ENCODE assay signal across 28 cellular contexts in genomic region chr5:112125910-112126309, GRCh38.
DNase-seq lines count a peak whose midpoint lies in the region; ATAC-seq, FAIRE-seq and TF ChIP-seq lines count a peak whose summit lies in the region.
"Had no signal": no experiment of that assay in that cellular context is flagged by ENCODE, and none has a peak within 500 bp of the region (broad histone marks: within the 10 kb centered on the region; RNA-seq: fewer than 3 reads in every experiment).

No MANE protein-coding gene starts in this region.

- peaks cover 2% of the 10 kb centered on the region for H3K27me3 Mint-ChIP-seq in glutamatergic neuron (ENCODE audit: unreplicated experiment)
- H3K27me3 Mint-ChIP-seq: activated naive CD8-positive, alpha-beta T cell treated with anti-CD3 and anti-CD28 coated beads, Interleukin-2, amount 50 U/mL, for 24 hours had no signal

- DNase-seq in AG20443 (ENCODE audit: low spot score), result peak; percentile 19
- peak; percentile 69 for DNase-seq in NCI-H1694 (lab: John Stamatoyannopoulos, UW)
- peak; percentile 74 for DNase-seq in adipocyte (ENCODE audit: low read depth)
- DNase-seq in glutamatergic neuron, result no peak
- no peak for DNase-seq in HTR-8/SVneo (ENCODE audit: insufficient read length, low spot score)
- no peak for DNase-seq in OCI-M2 (lab: John Stamatoyannopoulos, UW; ENCODE audit: unreplicated experiment)
- DNase-seq: activated effector memory CD4-positive, alpha-beta T cell treated with anti-CD3 and anti-CD28 coated beads, Interleukin-2, amount 50 U/mL, for 16 hours; activated naive CD8-positive, alpha-beta T cell treated with anti-CD3 and anti-CD28 coated beads, Interleukin-2, amount 50 U/mL, for 24 hours; Calu3; EL; gastrocnemius medialis; H7; hypothalamus; left ventricle myocardium inferior; naive B cell; NCI-H1092 treated with DMSO at 0.1 percent for 48 hours; NCI-H2029; NK-92 treated with Interleukin-12 subunit alpha and Interleukin-12 subunit beta, amount 100 ng/mL, for 24 hours; nucleus accumbens; SJCRH30; stimulated activated CD4-positive, alpha-beta T cell treated with anti-CD3 and anti-CD28 coated beads, Interleukin-1b, Interleukin-23, amount 100 ng/mL, for 48 hours; upper lobe of left lung had no signal

- no peaks in the 10 kb centered on the region for H3K36me3 Mint-ChIP-seq in glutamatergic neuron (ENCODE audit: unreplicated experiment)

- no peak overlapping the region for H3K4me3 ChIP-seq in adipocyte (ENCODE audit: low read length)
- H3K4me3 ChIP-seq: A549, gastrocnemius medialis, left ventricle myocardium inferior, SJCRH30, skin epidermis, upper lobe of left lung had no signal

- ATAC-seq in HG03196 (IDR thresholded peaks at IDR 0.05; ENCODE audit: unreplicated experiment) (no peak), GM21390 (IDR thresholded peaks at IDR 0.05; ENCODE audit: unreplicated experiment) (no peak)
- ATAC-seq: A549; activated CD4-positive, CD25-positive, alpha-beta regulatory T cell treated with anti-CD3 and anti-CD28 coated beads, Interleukin-2, amount 50 U/mL, for 24 hours; activated naive CD8-positive, alpha-beta T cell treated with anti-CD3 and anti-CD28 coated beads, Interleukin-2, amount 50 U/mL, for 24 hours; gastrocnemius medialis had no signal

- peaks cover 6% of the 10 kb centered on the region for H3K9me3 ChIP-seq in adipocyte (ENCODE audit: control insufficient read depth, low read length)
- H3K9me3 ChIP-seq: A549, gastrocnemius medialis, SJCRH30, upper lobe of left lung had no signal

- H3K9me3 Mint-ChIP-seq in glutamatergic neuron (ENCODE audit: unreplicated experiment), result no peaks in the 10 kb centered on the region
- H3K9me3 Mint-ChIP-seq: activated naive CD8-positive, alpha-beta T cell treated with anti-CD3 and anti-CD28 coated beads, Interleukin-2, amount 50 U/mL, for 24 hours had no signal

- TF ChIP-seq CTCF in glutamatergic neuron (IDR thresholded peaks at IDR 0.05; ENCODE audit: partially characterized antibody, unreplicated experiment), result no peak

- H3K4me1 Mint-ChIP-seq in glutamatergic neuron (ENCODE audit: low read depth, unreplicated experiment), result peaks cover 25% of the 10 kb centered on the region
- H3K4me1 Mint-ChIP-seq: activated naive CD8-positive, alpha-beta T cell treated with anti-CD3 and anti-CD28 coated beads, Interleukin-2, amount 50 U/mL, for 24 hours; naive B cell had no signal

- H3K4me3 Mint-ChIP-seq in glutamatergic neuron (ENCODE audit: unreplicated experiment), result no peak overlapping the region
- H3K4me3 Mint-ChIP-seq: activated naive CD8-positive, alpha-beta T cell treated with anti-CD3 and anti-CD28 coated beads, Interleukin-2, amount 50 U/mL, for 24 hours; naive B cell had no signal

- H3K4me1 ChIP-seq in adipocyte (ENCODE audit: control insufficient read depth, insufficient read depth, low read length), result no peaks in the 10 kb centered on the region
- H3K4me1 ChIP-seq: A549, gastrocnemius medialis, left ventricle myocardium inferior, SJCRH30, upper lobe of left lung had no signal

- H3K27me3 ChIP-seq in adipocyte (replicated peaks; ENCODE audit: control insufficient read depth, insufficient read depth, low read length), result no peaks in the 10 kb centered on the region
- H3K27me3 ChIP-seq: gastrocnemius medialis, SJCRH30, upper lobe of left lung had no signal

- H3K36me3 ChIP-seq in adipocyte (ENCODE audit: control insufficient read depth, insufficient read depth, low read length, severe bottlenecking), result no peaks in the 10 kb centered on the region
- H3K36me3 ChIP-seq: gastrocnemius medialis, left ventricle myocardium inferior, SJCRH30, upper lobe of left lung had no signal

- FAIRE-seq in HTR-8/SVneo (lab: Jason Lieb, UNC), result no peak
- FAIRE-seq: A549, TTC549 had no signal

- no peak overlapping the region for H3K9ac ChIP-seq in adipocyte (ENCODE audit: low read length)

- H3K27ac Mint-ChIP-seq in glutamatergic neuron (ENCODE audit: unreplicated experiment), result peak overlapping the region; percentile 19
- H3K27ac Mint-ChIP-seq: activated naive CD8-positive, alpha-beta T cell treated with anti-CD3 and anti-CD28 coated beads, Interleukin-2, amount 50 U/mL, for 24 hours; naive B cell had no signal

Comparison
In these comparisons a context has a peak if more than half of its experiments do, and no peak if none do; other contexts are left out.
1. DNase-seq: peak in AG20443 (single experiment), NCI-H1694 (single experiment) and adipocyte (single experiment); none in glutamatergic neuron (single experiment), HTR-8/SVneo (single experiment) and OCI-M2 (single experiment).